ENCODE assay signal across 1 cellular context in the genomic region with DNA sequence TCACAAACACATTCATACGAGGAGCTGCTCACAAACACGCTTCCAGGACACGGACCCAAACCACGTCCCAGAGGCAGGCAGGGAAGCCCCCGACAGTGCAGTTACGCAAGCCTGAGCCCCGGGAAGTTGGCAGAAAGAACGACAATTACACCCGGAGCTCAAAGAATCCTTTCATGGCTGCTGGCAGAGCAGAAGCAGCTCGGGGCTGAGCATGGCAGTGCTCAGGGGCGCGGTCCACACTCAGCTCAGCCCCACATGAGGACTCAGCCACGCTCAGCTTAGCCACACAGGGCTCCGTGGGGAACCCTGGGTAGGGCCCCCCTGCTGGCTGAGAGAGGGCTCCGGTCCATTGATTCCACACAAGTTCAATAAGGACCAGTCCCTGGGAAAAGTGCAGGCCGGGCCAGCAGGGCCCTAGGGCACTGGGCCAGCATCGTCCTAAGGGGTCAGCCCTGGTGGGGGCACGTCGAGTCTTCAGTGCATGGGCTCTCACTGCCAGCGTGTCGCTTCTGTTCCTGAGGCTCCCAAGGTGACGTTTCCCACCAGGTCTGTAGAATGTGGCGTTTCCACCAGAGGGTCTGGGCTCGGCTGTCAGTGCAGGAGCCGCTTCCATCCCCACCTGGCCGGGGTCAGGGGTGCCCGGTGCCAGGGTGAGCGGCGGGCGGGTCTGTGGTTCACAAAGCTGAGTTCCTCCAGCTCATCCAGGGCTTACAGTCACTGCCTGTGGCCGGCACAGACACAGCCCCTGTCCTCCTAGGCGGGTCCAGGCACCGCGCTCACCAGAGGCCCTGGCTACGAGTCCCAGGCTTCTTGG.
TF ChIP-seq lines count a peak whose summit lies in the region.

No MANE protein-coding gene starts in this region.

TF ChIP-seq in HepG2, 621 proteins besides CTCF, POLR2A, EP300 and RAD21:
- TF ChIP-seq CEBPB (IDR thresholded peaks at IDR 0.05; ENCODE audit: borderline replicate concordance, low read depth, low read length) (0 out of 2 replicates have a peak, but pooled peaks have one; percentile 2), CEBPG (CRISPR knock-in tag; IDR thresholded peaks at IDR 0.05) (0 out of 2 replicates have a peak, but pooled peaks have one; percentile 9), PHF21A (CRISPR knock-in tag; IDR thresholded peaks at IDR 0.05) (no peak)
